In the genomic region with DNA sequence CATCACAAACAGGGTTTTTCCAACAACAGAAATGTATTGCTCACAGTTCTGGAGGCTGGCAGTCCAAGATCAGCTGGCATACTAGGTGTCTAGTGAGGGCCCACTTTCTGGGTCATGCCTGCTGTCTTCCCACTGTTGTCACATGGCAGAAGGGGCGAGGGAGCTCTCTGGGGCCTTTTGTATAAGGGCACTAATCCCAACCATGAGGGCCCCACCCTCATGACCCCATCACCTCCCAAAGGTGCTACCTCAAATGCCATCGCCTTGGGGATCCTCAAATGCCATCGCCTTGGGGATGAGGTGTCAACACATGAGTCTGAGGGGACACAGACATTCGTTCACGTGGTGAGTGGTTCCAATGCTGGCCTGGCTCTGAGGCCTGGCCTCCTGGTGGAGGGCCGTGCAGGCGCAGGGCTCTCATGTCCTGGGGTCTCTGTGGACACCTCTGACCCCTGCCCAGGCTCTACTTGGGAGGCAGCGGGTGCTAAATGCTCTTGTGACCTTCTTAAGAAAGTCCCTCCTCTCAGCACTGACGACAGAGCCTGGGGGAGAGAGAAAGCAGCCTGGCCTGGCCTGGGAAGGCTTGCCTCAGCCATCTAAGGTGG, we compare ENCODE assay signal across 17 cellular contexts.
"Had no signal": no experiment of that assay in that cellular context is flagged by ENCODE, and none has a peak within 500 bp of the region (broad histone marks: within the 10 kb centered on the region; RNA-seq: fewer than 3 reads in every experiment).

No MANE protein-coding gene starts in this region.

- H3K27ac Mint-ChIP-seq: activated naive CD4-positive, alpha-beta T cell treated with anti-CD3 and anti-CD28 coated beads for 36 hours; progenitor cell of endocrine pancreas had no signal

- H3K27ac ChIP-seq: adrenal gland, esophagus muscularis mucosa, lower lobe of right lung, SK-N-MC, transverse colon had no signal

- DNase-seq: activated CD4-positive, alpha-beta T cell treated with anti-CD3 and anti-CD28 coated beads, Interleukin-2, amount 50 U/mL, for 4 hours; activated CD4-positive, CD25-positive, alpha-beta regulatory T cell treated with anti-CD3 and anti-CD28 coated beads, Interleukin-2, amount 50 U/mL, for 72 hours; activated naive CD4-positive, alpha-beta T cell treated with anti-CD3 and anti-CD28 coated beads for 36 hours; adrenal gland; cortex of kidney; lower lobe of right lung; midbrain; occipital lobe; right cardiac atrium; substantia nigra; transverse colon had no signal

- H3K4me3 Mint-ChIP-seq: activated naive CD4-positive, alpha-beta T cell treated with anti-CD3 and anti-CD28 coated beads for 36 hours; activated T-helper 1 cell treated with anti-CD3 and anti-CD28 coated beads, Interleukin-12 subunit alpha, Interleukin-12 subunit beta, Interleukin-2, Interleukin-4 antibody, amounts not matched to agents 30 ng/mL and 10 ng/mL and 1 ng/mL, durations not matched to agents 14 hours and 24 hours and 36 hours; T-helper 1 cell treated with Interleukin-12 subunit alpha and Interleukin-12 subunit beta and Interleukin-4 antibody, amounts not matched to agents 30 μg/mL and 1 μg/mL, for 36 hours had no signal

- ATAC-seq: lower lobe of right lung had no signal

- H3K36me3 ChIP-seq: adrenal gland, transverse colon had no signal

- H3K27me3 ChIP-seq: adrenal gland, esophagus muscularis mucosa, transverse colon had no signal

- H3K27me3 Mint-ChIP-seq: progenitor cell of endocrine pancreas had no signal

- H3K4me3 ChIP-seq: adrenal gland, esophagus muscularis mucosa, lower lobe of right lung, SK-N-MC, smooth muscle cell, transverse colon had no signal
